18 cellular contexts compared by ENCODE assay signal in genomic region chr7:124914298-124914697, GRCh38. TPM values are rescaled to one million over a fixed set of nuclear protein-coding genes. Genes with fewer than 3 reads are reported as not detected.
DNase-seq lines count a peak whose midpoint lies in the region; ATAC-seq, FAIRE-seq and TF ChIP-seq lines count a peak whose summit lies in the region.
"Had no signal": no experiment of that assay in that cellular context is flagged by ENCODE, and none has a peak within 500 bp of the region (broad histone marks: within the 10 kb centered on the region; RNA-seq: fewer than 3 reads in every experiment).

No MANE protein-coding gene starts in this region.

- no peak overlapping the region for H3K27ac ChIP-seq in GM12878 (ENCODE audit: control insufficient read depth, insufficient read depth)
- H3K27ac ChIP-seq in foreskin keratinocyte: no peak overlapping the region
- H3K27ac ChIP-seq in psoas muscle: no peak overlapping the region
- H3K27ac ChIP-seq: thoracic aorta had no signal

- TF ChIP-seq CTCF in GM12878 (IDR thresholded peaks at IDR 0.05 in 2 of 3, conservative IDR thresholded peaks at IDR 0.05 in 1 of 3; ENCODE audit: control insufficient read depth in 2 of 3, extremely low read depth in 1 of 3, insufficient read depth in 1 of 3, low read depth in 3 of 3, low read length in 3 of 3) (no peak), foreskin keratinocyte (conservative IDR thresholded peaks at IDR 0.05) (no peak), psoas muscle (IDR thresholded peaks at IDR 0.05) (no peak)

- H3K79me2 ChIP-seq in GM12878 (ENCODE audit: control insufficient read depth, insufficient read depth, low read length): peaks cover 22% of the 10 kb centered on the region

- SMC1A ChIA-PET in GM12878 (lab: Charles Lee; ENCODE audit: uncharacterized antibody, unreplicated experiment): interaction anchor here (1.1 to 8.0 kb wide), 2 partner anchors 15 to 59 kb away, joined by 3 to 56 read pairs; partner anchors contain the start of gene POT1

- 80% methylated on average over 1 of the region's 1 CpG for WGBS in GM12878 (ENCODE audit: insufficient coverage, insufficient replicate concordance, low lambda C conversion rate, missing lambda C conversion rate)
- 56 to 100% (median 97%) methylated on average over 1 of the region's 1 CpG for WGBS in psoas muscle, 3 donors

- peak overlapping the region; percentile 57; the same call in 1 of the 2 replicates for H3K4me2 ChIP-seq in GM12878 (ENCODE audit: control insufficient read depth, insufficient read depth)

- ATAC-seq in GM19023 (IDR thresholded peaks at IDR 0.05; ENCODE audit: unreplicated experiment) (peak; percentile 36), GM21529 (IDR thresholded peaks at IDR 0.05; ENCODE audit: unreplicated experiment) (peak; percentile 69), HG03025 (IDR thresholded peaks at IDR 0.05; ENCODE audit: low FRiP score, unreplicated experiment) (peak; percentile 88), GM12878 (peak; percentile 23; the same call in 1 of the 3 replicates), foreskin keratinocyte (no peak), psoas muscle (no peak)
- ATAC-seq in stimulated activated naive CD8-positive, alpha-beta T cell treated with anti-CD3 and anti-CD28 coated beads, Interleukin-15, Interleukin-2, amounts not matched to agents 100 U/mL and 50 U/mL, for 24 hours: no peak

- intact Hi-C loops in GM12878 (cut with micrococcal nuclease; ENCODE audit: unreplicated experiment): no loop called here
- intact Hi-C loops in psoas muscle (cut with DNase I): no loop called here

- H4K20me1 ChIP-seq in GM12878 (ENCODE audit: control insufficient read depth, insufficient read depth): no peaks in the 10 kb centered on the region

- TF ChIP-seq POLR2A in GM12878 (IDR thresholded peaks at IDR 0.05; ENCODE audit: low read depth, low read length): no peak

- no peaks in the 10 kb centered on the region for H3K27me3 ChIP-seq in GM12878 (replicated peaks in 1 of 2; ENCODE audit: control insufficient read depth in 2 of 2, insufficient read depth in 2 of 2, low read length in 1 of 2)
- no peaks in the 10 kb centered on the region for H3K27me3 ChIP-seq in foreskin keratinocyte
- no peaks in the 10 kb centered on the region for H3K27me3 ChIP-seq in psoas muscle (ENCODE audit: insufficient read depth in 3 of 3, low read length in 2 of 3)

- no peaks in the 10 kb centered on the region; the same call in 2 of the 3 replicates for H3K9me3 ChIP-seq in GM12878 (replicated peaks; ENCODE audit: control insufficient read depth, insufficient read depth, low read length)
- no peaks in the 10 kb centered on the region for H3K9me3 ChIP-seq in psoas muscle
- H3K9me3 ChIP-seq: thoracic aorta had no signal

- peaks cover 20% of the 10 kb centered on the region; the same call in 1 of the 2 replicates for H3K4me1 ChIP-seq in GM12878 (ENCODE audit: control insufficient read depth, insufficient read depth, low read length)
- no peaks in the 10 kb centered on the region for H3K4me1 ChIP-seq in foreskin keratinocyte
- H3K4me1 ChIP-seq in psoas muscle: no peaks in the 10 kb centered on the region

- in situ Hi-C loops in GM12878 (cut with MboI): no loop called here

- no peak for TF ChIP-seq EP300 in GM12878 (IDR thresholded peaks at IDR 0.05; ENCODE audit: borderline replicate concordance in 1 of 2, control insufficient read depth in 1 of 2, low read depth in 2 of 2, low read length in 2 of 2)

- H3K4me3 ChIP-seq in GM12878: no peak overlapping the region
- no peak overlapping the region for H3K4me3 ChIP-seq in psoas muscle
- H3K4me3 ChIP-seq: thoracic aorta had no signal

- FAIRE-seq in GM12878 (lab: Jason Lieb, UNC): no peak
- FAIRE-seq: colon, G401.6, GM12891 had no signal

- no peak overlapping the region for H2AFZ ChIP-seq in GM12878 (ENCODE audit: control insufficient read depth, low read depth, low read length)

- no TSS peak for BruUV-seq in GM12878 (replicated peaks; lab: Mats Ljungman, UMichigan)

- RAD21 ChIA-PET in GM12878 (lab: Charles Lee; ENCODE audit: unreplicated experiment): interaction anchor here (1.3 kb wide), 1 partner anchor 21 kb away, joined by 4 read pairs; no protein-coding TSS in a partner anchor

- CTCF ChIA-PET in GM12878 (lab: Yijun Ruan, JAX): no interaction called here

- DNase-seq in GM12878 (ENCODE audit: low read depth, low spot score) (no peak), foreskin keratinocyte (no peak), psoas muscle (no peak)
- no peak for DNase-seq in stimulated activated naive CD8-positive, alpha-beta T cell treated with anti-CD3 and anti-CD28 coated beads, Interleukin-15, Interleukin-2, amounts not matched to agents 100 U/mL and 50 U/mL, for 24 hours
- DNase-seq: activated CD4-positive, alpha-beta T cell treated with anti-CD3 and anti-CD28 coated beads, Interleukin-2, amount 50 U/mL, for 1 hour; activated T-cell treated with anti-CD3 and anti-CD28 coated beads, Interleukin-2, amount 50 U/mL, for 1 hour; AML-193; Calu3; foreskin fibroblast; NCI-H187; nephron progenitor cell had no signal

- POLR2A ChIA-PET in GM12878 (lab: Charles Lee): interaction anchor here (1.5 kb wide), 1 partner anchor 15 kb away, joined by 5 read pairs; the partner anchor contains the start of gene POT1

- H3K9ac ChIP-seq in GM12878 (ENCODE audit: control insufficient read depth, insufficient read depth, low read length): no peak overlapping the region

- H3K36me3 ChIP-seq in GM12878 (ENCODE audit: control insufficient read depth in 2 of 2, insufficient read depth in 2 of 2, low read length in 1 of 2): peaks cover 0 to under 1% of the 10 kb centered on the region in 2 experiments; a peak in 1 of 4 replicates
- peaks cover 0 to 19% of the 10 kb centered on the region in 2 donors for H3K36me3 ChIP-seq in psoas muscle (ENCODE audit: insufficient read depth in 1 of 2, low read depth in 1 of 2)
- H3K36me3 ChIP-seq: thoracic aorta had no signal

- no peak for TF ChIP-seq RAD21 in GM12878 (IDR thresholded peaks at IDR 0.05; ENCODE audit: insufficient read depth, low read depth, low read length)

TF ChIP-seq in GM12878, 131 proteins besides CTCF, POLR2A, EP300 and RAD21:
- TF ChIP-seq NFIC (IDR thresholded peaks at IDR 0.05; ENCODE audit: low read depth, low read length) (0 out of 2 replicates have a peak, but pooled peaks have one; percentile 46), CBX3 (IDR thresholded peaks at IDR 0.05; ENCODE audit: borderline replicate concordance, low read depth) (no peak), NR2C2 (IDR thresholded peaks at IDR 0.05; ENCODE audit: borderline replicate concordance, control insufficient read depth, insufficient read length, low read depth) (no peak), YBX1 (IDR thresholded peaks at IDR 0.05) (no peak), CBFB (IDR thresholded peaks at IDR 0.05; ENCODE audit: low read depth) (0 out of 2 replicates have a peak, but pooled peaks have one; percentile 36), DPF2 (IDR thresholded peaks at IDR 0.05) (no peak), WRNIP1 (IDR thresholded peaks at IDR 0.05; ENCODE audit: borderline replicate concordance, low read depth, low read length) (no peak), EZH2 (IDR thresholded peaks at IDR 0.05; ENCODE audit: borderline replicate concordance, control insufficient read depth, low read depth, low read length) (no peak), BCL11A (IDR thresholded peaks at IDR 0.05; ENCODE audit: low read depth, low read length) (no peak), MEF2A (IDR thresholded peaks at IDR 0.05; ENCODE audit: insufficient read depth, low read depth, low read length) (peak; percentile 71; the same call in 1 of the 2 replicates), RUNX3 (IDR thresholded peaks at IDR 0.05; ENCODE audit: low read length) (peak; percentile 84), MEF2B (IDR thresholded peaks at IDR 0.05; ENCODE audit: partially characterized antibody, poor library complexity, severe bottlenecking) (no peak), ZBED1 (IDR thresholded peaks at IDR 0.05; ENCODE audit: borderline replicate concordance) (no peak), PAX5 (IDR thresholded peaks at IDR 0.05; ENCODE audit: borderline replicate concordance, low read depth, low read length) (no peak)

RNA-seq across cellular contexts. Expression of gene POT1, which starts 15.3 kb away (rescaled TPM):
- 123 and 142 TPM in 2 replicates for total RNA-seq in GM12878 (2013; cell fraction: nucleolus; rRNA removed)
- total RNA-seq in GM12878 (2014; rRNA removed) (39.4 and 60.4 TPM in 2 replicates), GM12878 (2014; rRNA removed; fragmentation: Illumina TruSeq; extraction: Trizol) (49.9 and 51.9 TPM in 2 replicates), GM12878 (2021) (28.1 and 31.1 TPM in 2 replicates), foreskin keratinocyte (20.9 and 22.2 TPM in 2 replicates), psoas muscle (1 to 10 TPM; 6.1 to 9.1 (median 6.9) TPM)
- 14.6 TPM for polyA plus RNA-seq in GM12878 (2011; ENCODE audit: low read depth)
- polyA plus RNA-seq in GM12878 (2011; rRNA removed) (87.0 and 133 TPM in 2 replicates), GM12878 (2014; fragmentation: Illumina TruSeq; extraction: Trizol) (45.2 and 66.9 TPM in 2 replicates), GM12878 (2014; fragmentation: Nextera tagmentation; extraction: Ambion mirVana) (10 to 100 TPM; 16.3 to 17.1 TPM), GM12878 (2014; rRNA removed) (24.6 and 37.8 TPM in 2 replicates), GM12878 (2016; fragmentation: Nextera tagmentation; extraction: Ambion mirVana) (10 to 100 TPM; 21.1 to 30.1 TPM), foreskin keratinocyte (6.8 and 7.3 TPM in 2 replicates), psoas muscle (1 to 10 TPM; 4.1 to 7.8 (median 6.0) TPM)
- 26.7 and 27.1 TPM in 2 replicates for polyA plus RNA-seq in GM12878 (2011; cell fraction: cytosol; rRNA removed)
- polyA plus RNA-seq in GM12878 (2011; cell fraction: nucleus; rRNA removed): 47.1 and 62.6 TPM in 2 replicates
- 19.0 and 28.5 TPM in 2 replicates for polyA plus RNA-seq in GM12878 (2012)
- 113 and 177 TPM in 2 replicates for polyA minus RNA-seq in GM12878 (2011; rRNA and poly(A)+ RNA removed)
- 26.0 and 28.9 TPM in 2 replicates for polyA minus RNA-seq in GM12878 (2011; cell fraction: cytosol; rRNA and poly(A)+ RNA removed)
- polyA minus RNA-seq in GM12878 (2011; cell fraction: nucleus; rRNA and poly(A)+ RNA removed): 101 and 127 TPM in 2 replicates

Comparison
In these comparisons a context has a peak if more than half of its experiments do, and no peak if none do; other contexts are left out.
1. ATAC-seq: peak in GM19023 (single experiment), GM21529 (single experiment), HG03025 (single experiment) and GM12878 (single experiment); none in stimulated activated naive CD8-positive, alpha-beta T cell treated with anti-CD3 and anti-CD28 coated beads, Interleukin-15, Interleukin-2, amounts not matched to agents 100 U/mL and 50 U/mL, for 24 hours (single experiment), foreskin keratinocyte (single experiment) and psoas muscle (0 of 4).